ENCODE assay signal across 17 cellular contexts in the genomic region with DNA sequence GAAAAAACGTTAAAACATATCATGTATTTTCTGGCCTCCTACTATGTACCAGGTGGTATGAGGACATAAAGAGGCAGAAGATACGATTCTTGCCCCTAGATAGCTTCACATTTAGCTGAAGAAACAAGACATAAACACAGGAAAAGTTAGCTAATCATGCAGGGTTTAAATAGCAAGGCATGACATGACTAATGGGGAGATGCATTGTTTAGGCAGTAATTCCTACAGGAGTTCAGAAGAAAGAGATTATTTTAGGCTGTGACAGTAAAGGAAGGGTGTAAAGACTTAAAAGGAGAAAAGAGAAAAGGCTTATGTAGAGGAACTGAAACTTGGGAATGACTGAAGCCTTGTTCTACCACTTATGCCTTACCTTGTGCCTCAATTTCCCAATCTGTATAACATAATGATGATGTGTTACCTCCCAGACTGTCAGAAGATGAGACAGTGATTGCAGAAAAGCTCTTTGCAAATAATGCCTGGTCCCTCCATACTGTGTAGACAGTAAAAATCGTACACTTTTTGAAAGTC. TPM values are rescaled to one million over a fixed set of nuclear protein-coding genes. Genes with fewer than 3 reads are reported as not detected.
DNase-seq lines count a peak whose midpoint lies in the region; ATAC-seq, FAIRE-seq and TF ChIP-seq lines count a peak whose summit lies in the region.
"Had no signal": no experiment of that assay in that cellular context is flagged by ENCODE, and none has a peak within 500 bp of the region (broad histone marks: within the 10 kb centered on the region; RNA-seq: fewer than 3 reads in every experiment).

No MANE protein-coding gene starts in this region.

- no peak overlapping the region for H3K27ac Mint-ChIP-seq in activated T-helper 2 cell treated with anti-CD3 and anti-CD28 coated beads, Interferon-gamma antibody, Interleukin-2, Interleukin-4, amounts not matched to agents 10 μg/mL and 5 μg/mL and 100 μg/mL, durations not matched to agents 14 hours and 24 hours and 36 hours

- intact Hi-C loops in activated T-helper 2 cell treated with anti-CD3 and anti-CD28 coated beads, Interferon-gamma antibody, Interleukin-2, Interleukin-4, amounts not matched to agents 10 μg/mL and 5 μg/mL and 100 μg/mL, durations not matched to agents 14 hours and 24 hours and 36 hours (cut with micrococcal nuclease), result no loop called here
- intact Hi-C loops in gastrocnemius medialis (cut with DNase I; ENCODE audit: low total_unique reads), result no loop called here

- H2AFZ ChIP-seq in trophoblast cell (ENCODE audit: insufficient read depth, low read length, poor library complexity), result no peak overlapping the region
- H2AFZ ChIP-seq: GM23248 had no signal

- H3K27ac ChIP-seq in trophoblast cell (ENCODE audit: low read depth, low read length) (peak overlapping the region; percentile 35), gastrocnemius medialis (peak overlapping the region in 1 of 4 donors; percentile 21)
- H3K27ac ChIP-seq: BLaER1 treated with 17β-estradiol and CSF1 and Interleukin-3, amounts not matched to agents 10 nM and 100 nM; GM23248; Peyer's patch had no signal

- H2BK5ac ChIP-seq in trophoblast cell (ENCODE audit: low read depth, low read length, poor library complexity), result no peak overlapping the region

- no peak overlapping the region for H4K91ac ChIP-seq in trophoblast cell (ENCODE audit: low read depth, low read length)

- H3K79me1 ChIP-seq in trophoblast cell (ENCODE audit: low read length), result peaks cover 37% of the 10 kb centered on the region

- H3K23ac ChIP-seq in trophoblast cell (ENCODE audit: low read length), result no peak overlapping the region

- no peak overlapping the region for H4K8ac ChIP-seq in trophoblast cell (ENCODE audit: low read depth, low read length)

- no peak overlapping the region for H2BK12ac ChIP-seq in trophoblast cell (ENCODE audit: low read length)

- no peak for DNase-seq in GM12891 (ENCODE audit: insufficient read length, low spot score)
- peak; percentile 5 for DNase-seq in adipocyte (ENCODE audit: low read depth)
- DNase-seq in trophoblast cell, result peak in 1 of 2 donors; percentile 32
- no peak for DNase-seq in activated T-helper 2 cell treated with anti-CD3 and anti-CD28 coated beads, Interferon-gamma antibody, Interleukin-2, Interleukin-4, amounts not matched to agents 10 μg/mL and 5 μg/mL and 100 μg/mL, durations not matched to agents 14 hours and 24 hours and 36 hours (ENCODE audit: low spot score)
- no peak for DNase-seq in gastrocnemius medialis
- DNase-seq: GM23248, HCEC 1CT, NCI-H2081, Peyer's patch, Right ventricle myocardium superior had no signal

- H2BK120ac ChIP-seq in trophoblast cell (ENCODE audit: insufficient read depth, low read length, poor library complexity), result no peak overlapping the region

- H3K27me3 Mint-ChIP-seq in activated T-helper 2 cell treated with anti-CD3 and anti-CD28 coated beads, Interferon-gamma antibody, Interleukin-2, Interleukin-4, amounts not matched to agents 10 μg/mL and 5 μg/mL and 100 μg/mL, durations not matched to agents 14 hours and 24 hours and 36 hours (ENCODE audit: low read depth), result no peaks in the 10 kb centered on the region

- TF ChIP-seq POLR2A in GM12891 (IDR thresholded peaks at IDR 0.05; ENCODE audit: low read depth, low read length) (no peak), gastrocnemius medialis (IDR thresholded peaks at IDR 0.05) (no peak)

- H3K4ac ChIP-seq in trophoblast cell (ENCODE audit: low read depth, low read length), result no peak overlapping the region

- peaks cover 20% of the 10 kb centered on the region for H3K36me3 Mint-ChIP-seq in activated T-helper 2 cell treated with anti-CD3 and anti-CD28 coated beads, Interferon-gamma antibody, Interleukin-2, Interleukin-4, amounts not matched to agents 10 μg/mL and 5 μg/mL and 100 μg/mL, durations not matched to agents 14 hours and 24 hours and 36 hours (ENCODE audit: low read depth)

- H3K9ac ChIP-seq in adipocyte (ENCODE audit: low read length), result no peak overlapping the region
- no peak overlapping the region for H3K9ac ChIP-seq in trophoblast cell (ENCODE audit: low read length)
- H3K9ac ChIP-seq: BLaER1 treated with 17β-estradiol and CSF1 and Interleukin-3, amounts not matched to agents 10 nM and 100 nM; GM23248 had no signal

- H3K9me3 ChIP-seq in adipocyte (ENCODE audit: control insufficient read depth, low read length) (no peaks in the 10 kb centered on the region), trophoblast cell (ENCODE audit: insufficient read depth, low read depth, low read length) (no peaks in the 10 kb centered on the region), gastrocnemius medialis (no peaks in the 10 kb centered on the region)
- H3K9me3 ChIP-seq: Peyer's patch had no signal

- H3K4me3 ChIP-seq in adipocyte (ENCODE audit: low read length), result no peak overlapping the region
- H3K4me3 ChIP-seq in trophoblast cell (ENCODE audit: low read depth, low read length), result no peak overlapping the region
- H3K4me3 ChIP-seq in gastrocnemius medialis, result no peak overlapping the region
- H3K4me3 ChIP-seq: BLaER1 treated with 17β-estradiol and CSF1 and Interleukin-3, amounts not matched to agents 10 nM and 100 nM; GM23248; K562; Peyer's patch had no signal

- no peak overlapping the region for H4K12ac ChIP-seq in trophoblast cell (ENCODE audit: low read depth, low read length)

- H3K18ac ChIP-seq in trophoblast cell (ENCODE audit: low read length), result no peak overlapping the region

- peaks cover 20% of the 10 kb centered on the region for H3K4me1 ChIP-seq in adipocyte (ENCODE audit: control insufficient read depth, insufficient read depth, low read length)
- H3K4me1 ChIP-seq in trophoblast cell (ENCODE audit: control insufficient read depth in 1 of 2, insufficient read depth in 2 of 2, low read length in 2 of 2), result peaks cover 19 to 38% of the 10 kb centered on the region in 2 experiments
- peaks cover 18 to 20% of the 10 kb centered on the region in 2 donors for H3K4me1 ChIP-seq in gastrocnemius medialis
- H3K4me1 ChIP-seq: Peyer's patch had no signal

- H3K27me3 ChIP-seq in adipocyte (replicated peaks; ENCODE audit: control insufficient read depth, insufficient read depth, low read length) (peaks cover 7% of the 10 kb centered on the region), trophoblast cell (ENCODE audit: insufficient read depth, low read length) (no peaks in the 10 kb centered on the region), gastrocnemius medialis (no peaks in the 10 kb centered on the region)
- H3K27me3 ChIP-seq: BLaER1 treated with 17β-estradiol and CSF1 and Interleukin-3, amounts not matched to agents 10 nM and 100 nM; Peyer's patch had no signal

- peaks cover 8% of the 10 kb centered on the region for H3K79me2 ChIP-seq in trophoblast cell (ENCODE audit: control insufficient read depth, insufficient read depth, low read length, poor library complexity)

- WGBS in trophoblast cell (ENCODE audit: extremely low coverage, insufficient coverage, insufficient read length), result no CpG with 5 or more reads among the region's 3 CpGs

- H3K4me1 Mint-ChIP-seq in activated T-helper 2 cell treated with anti-CD3 and anti-CD28 coated beads, Interferon-gamma antibody, Interleukin-2, Interleukin-4, amounts not matched to agents 10 μg/mL and 5 μg/mL and 100 μg/mL, durations not matched to agents 14 hours and 24 hours and 36 hours (ENCODE audit: low read depth), result peaks cover 36% of the 10 kb centered on the region

- FAIRE-seq in GM12891 (lab: Jason Lieb, UNC), result peak; percentile 56
- FAIRE-seq: D721Med, K562 had no signal

- H3K36me3 ChIP-seq in adipocyte (ENCODE audit: control insufficient read depth, insufficient read depth, low read length, severe bottlenecking) (no peaks in the 10 kb centered on the region), trophoblast cell (ENCODE audit: control insufficient read depth in 1 of 2, insufficient read depth in 2 of 2, low read length in 2 of 2) (no peaks in the 10 kb centered on the region), gastrocnemius medialis (no peaks in the 10 kb centered on the region)
- H3K36me3 ChIP-seq: Peyer's patch had no signal

- no peak overlapping the region for H3K14ac ChIP-seq in trophoblast cell (ENCODE audit: low read length)

- H3K4me3 Mint-ChIP-seq in activated T-helper 2 cell treated with anti-CD3 and anti-CD28 coated beads, Interferon-gamma antibody, Interleukin-2, Interleukin-4, amounts not matched to agents 10 μg/mL and 5 μg/mL and 100 μg/mL, durations not matched to agents 14 hours and 24 hours and 36 hours (ENCODE audit: low read depth), result no peak overlapping the region

- no peak overlapping the region for H2AK5ac ChIP-seq in trophoblast cell (ENCODE audit: low read length)

- no peak overlapping the region for H3K4me2 ChIP-seq in trophoblast cell (ENCODE audit: low read length)

- ATAC-seq in esophagus mucosa (peak; percentile 44), gastrocnemius medialis (no peak), HG03039 (IDR thresholded peaks at IDR 0.05; ENCODE audit: unreplicated experiment) (no peak), GM18861 (IDR thresholded peaks at IDR 0.05; ENCODE audit: unreplicated experiment) (no peak)
- ATAC-seq: K562 had no signal

- TF ChIP-seq CTCF in gastrocnemius medialis (IDR thresholded peaks at IDR 0.05 in 4 of 5, conservative IDR thresholded peaks at IDR 0.05 in 1 of 5), result no peak

- in situ Hi-C loops in gastrocnemius medialis (cut with MboI; ENCODE audit: low sequenced_read_pairs in 4 of 4), result no loop called here

- no peaks in the 10 kb centered on the region for H3K9me3 Mint-ChIP-seq in activated T-helper 2 cell treated with anti-CD3 and anti-CD28 coated beads, Interferon-gamma antibody, Interleukin-2, Interleukin-4, amounts not matched to agents 10 μg/mL and 5 μg/mL and 100 μg/mL, durations not matched to agents 14 hours and 24 hours and 36 hours

TF ChIP-seq in GM12891, 5 proteins besides CTCF, POLR2A, EP300 and RAD21:
- no peak for TF ChIP-seq POU2F2 (IDR thresholded peaks at IDR 0.05; ENCODE audit: low read depth, low read length)
- TF ChIP-seq SPI1 (IDR thresholded peaks at IDR 0.05; ENCODE audit: low read depth, low read length), result peak; percentile 76
- no peak for TF ChIP-seq PAX5 (IDR thresholded peaks at IDR 0.05; ENCODE audit: insufficient read depth, low read length, severe bottlenecking)
- no peak for TF ChIP-seq POLR2AphosphoS5 (IDR thresholded peaks at IDR 0.05; ENCODE audit: low read depth, low read length)
- no peak for TF ChIP-seq TAF1 (IDR thresholded peaks at IDR 0.05; ENCODE audit: low read depth, low read length)

RNA-seq across cellular contexts. Expression of a gene that starts 44.4 kb away (rescaled TPM):
- polyA plus RNA-seq in GM12891 (2012; ENCODE audit: low read depth, missing spikeins), result 45.7 TPM
- total RNA-seq in esophagus mucosa (48.2 TPM), gastrocnemius medialis (10 to 100 TPM; 11.3 to 32.4 (median 16.6) TPM)
- 145 and 158 TPM in 2 replicates for polyA plus RNA-seq in trophoblast cell (2013)
- total RNA-seq in activated T-helper 2 cell treated with anti-CD3 and anti-CD28 coated beads, Interferon-gamma antibody, Interleukin-2, Interleukin-4, amounts not matched to agents 10 μg/mL and 5 μg/mL and 100 μg/mL, durations not matched to agents 14 hours and 24 hours and 36 hours, result 101 and 102 TPM in 2 replicates
- total RNA-seq: G401 had no signal
